In genomic region chr1:10212476-10212875, GRCh38 we compare ENCODE assay signal across 9 cellular contexts. TPM values are rescaled to one million over a fixed set of nuclear protein-coding genes. Genes with fewer than 3 reads are reported as not detected.
DNase-seq lines count a peak whose midpoint lies in the region; ATAC-seq and TF ChIP-seq lines count a peak whose summit lies in the region.
"Had no signal": no experiment of that assay in that cellular context is flagged by ENCODE, and none has a peak within 500 bp of the region (broad histone marks: within the 10 kb centered on the region; RNA-seq: fewer than 3 reads in every experiment).

No MANE protein-coding gene starts in this region.

- H3K27ac ChIP-seq in heart right ventricle = peak overlapping the region; percentile 97 to 100 (median 99)
- H3K27ac ChIP-seq in cingulate gyrus (ENCODE audit: low read depth, low read length) = peak overlapping the region; percentile 99
- H3K27ac ChIP-seq in uterus = peak overlapping the region; percentile 99 to 100

- peak overlapping the region in 2 of 6 donors; percentile 39 to 74 for H3K27ac Mint-ChIP-seq in naive B cell

- ATAC-seq in heart right ventricle (no peak), naive B cell (ENCODE audit: low read depth in 2 of 2) (no peak)

- H3K9me3 Mint-ChIP-seq in naive B cell = no peaks in the 10 kb centered on the region

- H3K9me3 ChIP-seq in heart right ventricle (no peaks in the 10 kb centered on the region), uterus (no peaks in the 10 kb centered on the region)

- no peaks in the 10 kb centered on the region for H3K36me3 Mint-ChIP-seq in naive B cell

- H3K27me3 ChIP-seq in heart right ventricle (no peaks in the 10 kb centered on the region), uterus (no peaks in the 10 kb centered on the region)

- peak overlapping the region; percentile 59 to 89 (median 85) for H3K4me3 Mint-ChIP-seq in naive B cell

- peaks cover 0 to 5% (median 0%) of the 10 kb centered on the region in 3 donors for H3K27me3 Mint-ChIP-seq in naive B cell

- intact Hi-C loops in heart right ventricle (cut with DNase I) (loop anchor here in 9 of 10 donors (5.0 to 10.0 kb wide), 10 partner anchors 35 to 180 kb away; partner anchors contain the start of gene UBE4B (in 1 of the 9)), cardiac septum (cut with DNase I) (loop anchor here (5.0 kb wide), 1 partner anchor 60 kb away; no protein-coding TSS in a partner anchor), uterus (cut with DNase I; ENCODE audit: low total_unique reads) (no loop called here)

- H3K36me3 ChIP-seq in heart right ventricle = no peaks in the 10 kb centered on the region
- no peaks in the 10 kb centered on the region for H3K36me3 ChIP-seq in uterus

- H3K4me3 ChIP-seq in heart right ventricle = peak overlapping the region in 9 of 10 donors; percentile 18 to 97 (median 95)
- H3K4me3 ChIP-seq in uterus = peak overlapping the region in 1 of 2 donors; percentile 98

- 74 to 75% methylated on average over 1 of the region's 1 CpG for WGBS in heart right ventricle, 2 donors

- peaks cover 14 to 64% (median 62%) of the 10 kb centered on the region in 9 donors for H3K4me1 ChIP-seq in heart right ventricle
- peaks cover 0 to 13% of the 10 kb centered on the region in 2 donors for H3K4me1 ChIP-seq in uterus

- DNase-seq in heart right ventricle (no peak), cardiac septum (ENCODE audit: low spot score) (no peak), naive B cell (no peak), uterus (no peak), RPMI8226 (no peak), nucleus accumbens (lab: John Stamatoyannopoulos, UW) (no peak), HK-2 (ENCODE audit: unreplicated experiment) (no peak)
- DNase-seq: effector memory CD4-positive, alpha-beta T cell had no signal

- TF ChIP-seq POLR2A in uterus (IDR thresholded peaks at IDR 0.05) = no peak

- H3K4me1 Mint-ChIP-seq in naive B cell = peaks cover 25 to 42% (median 34%) of the 10 kb centered on the region in 3 donors

- TF ChIP-seq CTCF in heart right ventricle (IDR thresholded peaks at IDR 0.05) (no peak), uterus (IDR thresholded peaks at IDR 0.05) (no peak)

RNA-seq across cellular contexts. Expression of gene KIF1B, which starts 2.1 kb away (rescaled TPM):
- total RNA-seq in heart right ventricle = 100 to 1,000 TPM in 2 of 10 donors, 10 to 100 TPM in 8; 64.9 to 107 (median 89.9) TPM
- polyA plus RNA-seq in heart right ventricle = 10 to 100 TPM; 21.6 to 32.3 TPM
- total RNA-seq in cardiac septum = 93.6 TPM
- polyA plus RNA-seq in naive B cell (ENCODE audit: low read depth in 6 of 6) = 1 to 10 TPM in 4 of 6 donors, under 1 TPM in 2; 0.84 to 2.0 (median 1.4) TPM
- total RNA-seq in uterus = 10 to 100 TPM; 26.4 to 89.6 (median 45.1) TPM
